Comparison of ENCODE assay signal across 17 cellular contexts in the genomic region with DNA sequence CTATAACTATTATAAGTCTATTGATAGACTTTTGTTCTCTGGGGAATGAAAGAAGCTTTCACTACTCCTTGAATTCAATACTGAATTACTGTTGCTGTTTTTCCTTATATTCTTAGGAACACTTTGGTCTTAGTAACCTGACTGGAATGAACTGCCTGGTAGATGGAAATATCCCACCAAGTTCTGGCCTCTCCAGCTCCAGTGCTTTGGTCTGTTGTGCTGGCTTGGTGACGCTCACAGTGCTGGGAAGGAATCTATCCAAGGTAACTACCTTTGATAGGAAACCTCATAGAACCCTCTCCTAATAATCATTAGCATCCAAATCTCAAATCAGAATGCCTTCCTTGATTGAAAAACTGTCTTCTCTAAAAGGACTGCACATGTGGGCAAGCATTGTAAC.
"Had no signal": no experiment of that assay in that cellular context is flagged by ENCODE, and none has a peak within 500 bp of the region (broad histone marks: within the 10 kb centered on the region; RNA-seq: fewer than 3 reads in every experiment).

No MANE protein-coding gene starts in this region.

- H3K4me3 Mint-ChIP-seq: activated CD8-positive, alpha-beta T cell treated with anti-CD3 and anti-CD28 coated beads, Interleukin-2, amount 10 ng/mL, durations not matched to agents 7 days and 5 days; activated naive CD4-positive, alpha-beta T cell treated with anti-CD3 and anti-CD28 coated beads for 36 hours; endodermal cell; memory B cell; neural progenitor cell; T-cell had no signal

- H3K4me3 ChIP-seq: neural progenitor cell, SJSA1, upper lobe of left lung had no signal

- H3K9ac ChIP-seq: neural progenitor cell, parathyroid adenoma had no signal

- H3K4me2 ChIP-seq: neural progenitor cell had no signal

- H3K27me3 Mint-ChIP-seq: memory B cell, T-cell had no signal

- H3K79me2 ChIP-seq: parathyroid adenoma had no signal

- DNase-seq: activated CD4-positive, alpha-beta T cell treated with anti-CD3 and anti-CD28 coated beads for 48 hours; activated CD8-positive, alpha-beta memory T cell treated with anti-CD3 and anti-CD28 coated beads, Interleukin-2, amount 50 U/mL, for 48 hours; activated CD8-positive, alpha-beta T cell treated with anti-CD3 and anti-CD28 coated beads, Interleukin-2, amount 10 ng/mL, durations not matched to agents 7 days and 5 days; activated naive CD4-positive, alpha-beta T cell treated with anti-CD3 and anti-CD28 coated beads for 36 hours; brain microvascular endothelial cell; endodermal cell; erythroblast; small intestine; T-cell; T1000; upper lobe of left lung; WERI-Rb-1 had no signal

- H3K27ac ChIP-seq: brain microvascular endothelial cell, neural progenitor cell, parathyroid adenoma, SJSA1, upper lobe of left lung, WERI-Rb-1 had no signal

- H2AFZ ChIP-seq: neural progenitor cell, parathyroid adenoma had no signal

- H3K27ac Mint-ChIP-seq: activated CD8-positive, alpha-beta T cell treated with anti-CD3 and anti-CD28 coated beads, Interleukin-2, amount 10 ng/mL, durations not matched to agents 7 days and 5 days; activated naive CD4-positive, alpha-beta T cell treated with anti-CD3 and anti-CD28 coated beads for 36 hours; endodermal cell; memory B cell; neural progenitor cell; T-cell had no signal

- ATAC-seq: activated CD8-positive, alpha-beta T cell treated with anti-CD3 and anti-CD28 coated beads, Interleukin-2, amount 10 ng/mL, durations not matched to agents 7 days and 5 days; left lobe of liver; T-cell had no signal

- H3K36me3 ChIP-seq: brain microvascular endothelial cell, neural progenitor cell, WERI-Rb-1 had no signal

- H3K36me3 Mint-ChIP-seq: neural progenitor cell had no signal

- H3K9me3 Mint-ChIP-seq: activated naive CD4-positive, alpha-beta T cell treated with anti-CD3 and anti-CD28 coated beads for 36 hours; memory B cell; neural progenitor cell; T-cell had no signal

- H3K4me1 ChIP-seq: parathyroid adenoma had no signal

- H3K27me3 ChIP-seq: brain microvascular endothelial cell, neural progenitor cell, SJSA1, upper lobe of left lung had no signal

- H3K9me3 ChIP-seq: SJSA1, upper lobe of left lung had no signal
